In the genomic region with DNA sequence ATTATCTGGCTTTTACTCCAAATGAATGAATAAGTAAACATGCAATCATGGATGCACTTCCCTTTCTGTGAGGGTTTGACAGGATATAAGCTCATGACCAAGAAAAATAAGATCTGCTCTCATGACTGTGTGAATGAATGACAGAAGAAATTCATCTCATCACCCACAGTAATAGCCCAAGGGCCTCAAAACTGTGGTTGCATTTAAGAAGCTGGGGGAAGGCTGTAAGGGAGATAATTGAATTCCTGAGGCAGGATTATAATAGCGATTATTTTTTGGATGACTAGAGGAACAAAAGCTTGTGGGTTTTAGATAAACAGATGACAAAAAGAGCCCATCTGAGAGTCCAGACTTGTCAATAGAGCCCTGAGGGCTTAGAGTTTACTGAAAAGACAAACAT, we compare ENCODE assay signal across 23 cellular contexts.
A peak's percentile ranks its signal among the peaks of the same experiment; 100 is the strongest.
DNase-seq lines count a peak whose midpoint lies in the region; ATAC-seq lines count a peak whose summit lies in the region.
"Had no signal": no experiment of that assay in that cellular context is flagged by ENCODE, and none has a peak within 500 bp of the region (broad histone marks: within the 10 kb centered on the region; RNA-seq: fewer than 3 reads in every experiment).

No MANE protein-coding gene starts in this region.

- ATAC-seq in T-helper 17 cell = no peak
- ATAC-seq in HG03378 (IDR thresholded peaks at IDR 0.05; ENCODE audit: unreplicated experiment) = no peak
- ATAC-seq in HG03159 (IDR thresholded peaks at IDR 0.05; ENCODE audit: unreplicated experiment) = no peak

- H3K27me3 Mint-ChIP-seq in T-helper 17 cell = peaks cover 13% of the 10 kb centered on the region

- H3K4me1 Mint-ChIP-seq in T-helper 17 cell = no peaks in the 10 kb centered on the region
- H3K4me1 Mint-ChIP-seq: CD8-positive, alpha-beta memory T cell had no signal

- H3K4me3 Mint-ChIP-seq in T-helper 17 cell = no peak overlapping the region
- H3K4me3 Mint-ChIP-seq: CD14-positive monocyte; CD8-positive, alpha-beta memory T cell had no signal

- no peaks in the 10 kb centered on the region for H3K9me3 ChIP-seq in T-helper 17 cell (ENCODE audit: control insufficient read depth, low read length, poor library complexity, severe bottlenecking)
- H3K9me3 ChIP-seq: BE2C, MG63 had no signal

- H3K36me3 Mint-ChIP-seq in T-helper 17 cell (ENCODE audit: low read depth) = no peaks in the 10 kb centered on the region
- H3K36me3 Mint-ChIP-seq: CD14-positive monocyte; CD8-positive, alpha-beta memory T cell had no signal

- DNase-seq in NCI-H2107 treated with DMSO at 0.1 percent for 48 hours (lab: John Stamatoyannopoulos, UW; ENCODE audit: unreplicated experiment) (peak; percentile 20), NCI-H2107 (lab: John Stamatoyannopoulos, UW) (no peak), M059J (ENCODE audit: low read depth) (peak; percentile 84), astrocyte of the hippocampus (ENCODE audit: low read depth, low spot score) (peak; percentile 15), T-helper 17 cell (no peak)
- DNase-seq: BE2C; Calu3; CD8-positive, alpha-beta memory T cell; DMS153; HCEC 1CT; KBM-7; MG63; NCI-H1694; NCI-H2029 treated with DMSO at 0.1 percent for 48 hours; NCI-H524; NCI-H748 treated with DMSO at 0.1 percent for 48 hours; NK-92 treated with Interleukin-12 subunit alpha and Interleukin-12 subunit beta, amount 100 ng/mL, for 24 hours; PC-9; SHP77 treated with DMSO at 0.1 percent for 48 hours; T-helper 1 cell had no signal

- H3K27ac Mint-ChIP-seq in T-helper 17 cell = no peak overlapping the region
- H3K27ac Mint-ChIP-seq: CD14-positive monocyte; CD8-positive, alpha-beta memory T cell had no signal

Comparison
In these comparisons a context has a peak if more than half of its experiments do, and no peak if none do; other contexts are left out.
1. DNase-seq: peak in NCI-H2107 treated with DMSO at 0.1 percent for 48 hours (single experiment), M059J (single experiment) and astrocyte of the hippocampus (single experiment); none in NCI-H2107 (single experiment) and T-helper 17 cell (0 of 3).